ENCODE assay signal across 20 cellular contexts in genomic region chr22:46433318-46433717, GRCh38.
DNase-seq lines count a peak whose midpoint lies in the region; ATAC-seq and TF ChIP-seq lines count a peak whose summit lies in the region.
"Had no signal": no experiment of that assay in that cellular context is flagged by ENCODE, and none has a peak within 500 bp of the region (broad histone marks: within the 10 kb centered on the region; RNA-seq: fewer than 3 reads in every experiment).

No MANE protein-coding gene starts in this region.

- no peaks in the 10 kb centered on the region for H3K36me3 ChIP-seq in DOHH2 (ENCODE audit: control insufficient read depth, low read length)

- H3K79me2 ChIP-seq in DOHH2 (ENCODE audit: control insufficient read depth, low read length): no peaks in the 10 kb centered on the region

- peaks cover 40% of the 10 kb centered on the region for H3K4me1 ChIP-seq in DOHH2 (ENCODE audit: control insufficient read depth, low read length)

- TF ChIP-seq CTCF in CD14-positive monocyte (IDR thresholded peaks at IDR 0.05) (no peak), DOHH2 (IDR thresholded peaks at IDR 0.05; ENCODE audit: low read depth, low read length, poor library complexity, severe bottlenecking) (no peak)

- POLR2A ChIA-PET in T-cell (lab: Charles Lee): no interaction called here

- H3K4me1 Mint-ChIP-seq in CD14-positive monocyte: peaks cover 17% of the 10 kb centered on the region
- peaks cover 6 to 21% (median 9%) of the 10 kb centered on the region in 3 donors for H3K4me1 Mint-ChIP-seq in T-cell
- peaks cover 12% of the 10 kb centered on the region for H3K4me1 Mint-ChIP-seq in memory B cell
- H3K4me1 Mint-ChIP-seq: endodermal cell had no signal

- DNase-seq in CD14-positive monocyte (ENCODE audit: low spot score): no peak
- no peak for DNase-seq in T-cell
- peak; percentile 58 to 61 for DNase-seq in memory B cell (ENCODE audit: low spot score in 2 of 2)
- DNase-seq in dermis blood vessel endothelial cell: no peak
- DNase-seq in kidney glomerular epithelial cell (lab: John Stamatoyannopoulos, UW): no peak
- DNase-seq in iPS-NIHi11 (ENCODE audit: low spot score): no peak
- DNase-seq: activated CD4-positive, alpha-beta memory T cell treated with anti-CD3 and anti-CD28 coated beads, Interleukin-2, amount 10 ng/mL, durations not matched to agents 7 days and 5 days; endodermal cell; GF-D8; GM23248; mammary epithelial cell; NCI-H1694 treated with DMSO at 0.1 percent for 48 hours; NCI-H2227 treated with DMSO at 0.1 percent for 48 hours; stimulated activated CD4-positive, alpha-beta T cell treated with anti-CD3 and anti-CD28 coated beads, Interleukin-2, amount 100 ng/mL, for 24 hours; substantia nigra had no signal

- ATAC-seq in T-cell (replicated peaks in 1 of 4) (no peak), memory B cell (ENCODE audit: low read depth) (peak; percentile 80), HG02623 (IDR thresholded peaks at IDR 0.05; ENCODE audit: unreplicated experiment) (no peak)
- ATAC-seq: HepG2, SK-N-SH treated with all-trans-retinoic acid at 6 μM for 48 hours had no signal

- no peaks in the 10 kb centered on the region for H3K9me2 ChIP-seq in DOHH2 (replicated peaks; ENCODE audit: control insufficient read depth, low read length)

- intact Hi-C loops in CD14-positive monocyte (cut with micrococcal nuclease): no loop called here

- H3K27ac Mint-ChIP-seq in CD14-positive monocyte (peak overlapping the region in 2 of 7 donors; percentile 13 to 60), T-cell (no peak overlapping the region), memory B cell (peak overlapping the region; percentile 96)
- H3K27ac Mint-ChIP-seq: endodermal cell had no signal

- H3K4me3 ChIP-seq in DOHH2 (ENCODE audit: low read length): peak overlapping the region; percentile 79
- H3K4me3 ChIP-seq: GM23248 had no signal

- CTCF ChIA-PET in T-cell (lab: Charles Lee): no interaction called here

- peak overlapping the region; percentile 99 for H3K4me2 ChIP-seq in DOHH2 (ENCODE audit: low read length)

- H3K27me3 Mint-ChIP-seq in CD14-positive monocyte (ENCODE audit: low read depth in 3 of 3) (no peaks in the 10 kb centered on the region), T-cell (no peaks in the 10 kb centered on the region), memory B cell (no peaks in the 10 kb centered on the region)
- H3K27me3 Mint-ChIP-seq: activated CD4-positive, alpha-beta memory T cell treated with anti-CD3 and anti-CD28 coated beads, Interleukin-2, amount 10 ng/mL, durations not matched to agents 7 days and 5 days had no signal

- no peaks in the 10 kb centered on the region for H3F3A ChIP-seq in DOHH2 (ENCODE audit: control insufficient read depth, insufficient read depth)

- H3K36me3 Mint-ChIP-seq in CD14-positive monocyte: peaks cover 0 to 2% of the 10 kb centered on the region in 2 donors
- H3K36me3 Mint-ChIP-seq in T-cell: no peaks in the 10 kb centered on the region
- H3K36me3 Mint-ChIP-seq in memory B cell: peaks cover 2% of the 10 kb centered on the region

- no peaks in the 10 kb centered on the region for H4K20me1 ChIP-seq in DOHH2 (ENCODE audit: control insufficient read depth, insufficient read depth, low read depth, low read length)

- H3K9me3 Mint-ChIP-seq in CD14-positive monocyte (no peaks in the 10 kb centered on the region), T-cell (no peaks in the 10 kb centered on the region), memory B cell (no peaks in the 10 kb centered on the region)
- H3K9me3 Mint-ChIP-seq: activated CD4-positive, alpha-beta memory T cell treated with anti-CD3 and anti-CD28 coated beads, Interleukin-2, amount 10 ng/mL, durations not matched to agents 7 days and 5 days; endodermal cell had no signal

- H3K27me3 ChIP-seq in DOHH2 (ENCODE audit: control insufficient read depth, low read length): peaks cover 5% of the 10 kb centered on the region

- H3K9me3 ChIP-seq in DOHH2 (ENCODE audit: control insufficient read depth, insufficient read depth, low read length): no peaks in the 10 kb centered on the region

- peak overlapping the region; percentile 30; the same call in 1 of the 2 replicates for H3K27ac ChIP-seq in DOHH2 (ENCODE audit: low read depth, low read length)
- H3K27ac ChIP-seq: GM23248, VCaP had no signal

- H3K4me3 Mint-ChIP-seq in CD14-positive monocyte (peak overlapping the region; percentile 46 to 47), T-cell (peak overlapping the region; percentile 80 to 85 (median 83)), memory B cell (peak overlapping the region; percentile 95)
- H3K4me3 Mint-ChIP-seq: endodermal cell had no signal

Comparison
In these comparisons a context has a peak if more than half of its experiments do, and no peak if none do; other contexts are left out.
1. DNase-seq: peak in memory B cell (2 of 2); none in CD14-positive monocyte (single experiment), T-cell (0 of 34), dermis blood vessel endothelial cell (single experiment), kidney glomerular epithelial cell (single experiment) and iPS-NIHi11 (single experiment).
2. Peak in every context shown above with its lines, with median percentiles within 50 percentile points of each other: H3K4me3 Mint-ChIP-seq.